ENCODE assay signal across 13 cellular contexts in genomic region chr17:81245024-81245664, GRCh38. TPM values are rescaled to one million over a fixed set of nuclear protein-coding genes. Genes with fewer than 3 reads are reported as not detected.
DNase-seq lines count a peak whose midpoint lies in the region; ATAC-seq, FAIRE-seq and TF ChIP-seq lines count a peak whose summit lies in the region.
"Had no signal": no experiment of that assay in that cellular context is flagged by ENCODE, and none has a peak within 500 bp of the region (broad histone marks: within the 10 kb centered on the region; RNA-seq: fewer than 3 reads in every experiment).

No MANE protein-coding gene starts in this region.

- no TSS peak for BruUV-seq in Panc1 (replicated peaks; lab: Mats Ljungman, UMichigan)

- POLR2A ChIA-PET in Panc1 (lab: Charles Lee): interaction anchor here (0.6 kb wide), 1 partner anchor 50 kb away, joined by 3 read pairs; the partner anchor contains the start of gene SLC38A10

- peaks cover 10% of the 10 kb centered on the region for H3K27me3 Mint-ChIP-seq in glutamatergic neuron (ENCODE audit: unreplicated experiment)
- H3K27me3 Mint-ChIP-seq: T-cell had no signal

- intact Hi-C loops in Panc1 (cut with micrococcal nuclease; ENCODE audit: unreplicated experiment): no loop called here

- peaks cover 34% of the 10 kb centered on the region for H3K4me1 ChIP-seq in Panc1 (ENCODE audit: control insufficient read depth, insufficient read depth, low read length)

- H3K36me3 ChIP-seq in Panc1 (ENCODE audit: control insufficient read depth, insufficient read depth, low read length): no peaks in the 10 kb centered on the region; the same call in 1 of the 2 replicates

- CTCF ChIA-PET in Panc1 (lab: Charles Lee): interaction anchor here (0.6 kb wide), 1 partner anchor 66 kb away, joined by 3 read pairs; no protein-coding TSS in a partner anchor

- peak overlapping the region; percentile 23 for H3K27ac Mint-ChIP-seq in glutamatergic neuron (ENCODE audit: unreplicated experiment)

- FAIRE-seq in GM12892 (lab: Jason Lieb, UNC): peak; percentile 87

- H3K9me3 ChIP-seq in Panc1 (ENCODE audit: control insufficient read depth, insufficient read depth, low read depth, low read length): no peaks in the 10 kb centered on the region
- H3K9me3 ChIP-seq: thyroid gland had no signal

- H3K4me1 Mint-ChIP-seq in glutamatergic neuron (ENCODE audit: low read depth, unreplicated experiment): peaks cover 20% of the 10 kb centered on the region

- H3K27me3 ChIP-seq in Panc1 (ENCODE audit: control insufficient read depth, insufficient read depth, low read length): no peaks in the 10 kb centered on the region
- H3K27me3 ChIP-seq: thyroid gland had no signal

- DNase-seq in ACHN (peak; percentile 65), GM12892 (ENCODE audit: insufficient read length) (peak; percentile 65), Panc1 (ENCODE audit: low read depth, low spot score) (no peak), glutamatergic neuron (peak; percentile 23), HPDE6-E6E7 (ENCODE audit: extremely low spot score) (no peak), DMS53 (lab: John Stamatoyannopoulos, UW) (no peak), GDM1 (lab: John Stamatoyannopoulos, UW) (no peak)
- DNase-seq: activated effector memory CD4-positive, alpha-beta T cell treated with Interleukin-2 at 50 U/mL for 16 hours; Calu3; stimulated activated CD4-positive, alpha-beta T cell treated with anti-CD3 and anti-CD28 coated beads, Interleukin-4, amount 100 ng/mL, for 24 hours; T-cell; thyroid gland had no signal

- H3K4me3 Mint-ChIP-seq in glutamatergic neuron (ENCODE audit: unreplicated experiment): peak overlapping the region; percentile 20
- H3K4me3 Mint-ChIP-seq: T-cell had no signal

- in situ Hi-C loops in ACHN (cut with HindIII; ENCODE audit: low pct_ligation_motif_present, low pct_unique_long_range_greater_than_20kb, low sequenced_read_pairs) (no loop called here), Panc1 (cut with HindIII; ENCODE audit: low pct_unique_long_range_greater_than_20kb, low sequenced_read_pairs) (no loop called here)

- TF ChIP-seq CTCF in Panc1 (IDR thresholded peaks at IDR 0.05) (no peak), glutamatergic neuron (IDR thresholded peaks at IDR 0.05; ENCODE audit: partially characterized antibody, unreplicated experiment) (no peak)

- H3K27ac ChIP-seq in Panc1 (ENCODE audit: low read length): peak overlapping the region; percentile 48; the same call in 1 of the 2 replicates
- H3K27ac ChIP-seq: thyroid gland had no signal

- no peak overlapping the region for H3K4me3 ChIP-seq in Panc1 (ENCODE audit: low read depth in 2 of 2, low read length in 2 of 2)
- H3K4me3 ChIP-seq: thyroid gland had no signal

- H3K9me3 Mint-ChIP-seq in glutamatergic neuron (ENCODE audit: unreplicated experiment): peaks cover 11% of the 10 kb centered on the region
- H3K9me3 Mint-ChIP-seq: T-cell had no signal

- ATAC-seq in Panc1: 0 out of 2 replicates have a peak, but pooled peaks have one; percentile 3
- no peak for ATAC-seq in GM18520 (IDR thresholded peaks at IDR 0.05; ENCODE audit: unreplicated experiment)
- ATAC-seq: T-cell had no signal

- H3K36me3 Mint-ChIP-seq in glutamatergic neuron (ENCODE audit: unreplicated experiment): no peaks in the 10 kb centered on the region
- H3K36me3 Mint-ChIP-seq: T-cell had no signal

- TF ChIP-seq POLR2A in GM12892 (IDR thresholded peaks at IDR 0.05; ENCODE audit: low read depth, low read length): peak; percentile 40

RNA-seq across cellular contexts. Expression of gene NDUFAF8, which starts 6.0 kb away (rescaled TPM):
- 156 TPM for polyA plus RNA-seq in GM12892 (2012; ENCODE audit: missing spikeins)
- 75.8 TPM for total RNA-seq in Panc1 (2021; ENCODE audit: unreplicated experiment)
- 144 TPM for polyA plus RNA-seq in Panc1 (2012; ENCODE audit: insufficient read length)
- total RNA-seq in glutamatergic neuron (ENCODE audit: unreplicated experiment): 31.5 TPM

RNA-seq across cellular contexts. Expression of gene TEPSIN, which starts 6.3 kb away (rescaled TPM):
- polyA plus RNA-seq in GM12892 (2012; ENCODE audit: missing spikeins): 9.7 TPM
- total RNA-seq in Panc1 (2021; ENCODE audit: unreplicated experiment) (44.9 TPM), glutamatergic neuron (ENCODE audit: unreplicated experiment) (85.7 TPM)
- 35.3 TPM for polyA plus RNA-seq in Panc1 (2012; ENCODE audit: insufficient read length)

RNA-seq across cellular contexts. Expression of gene CEP131, which starts 22.4 kb away (rescaled TPM):
- polyA plus RNA-seq in GM12892 (2012; ENCODE audit: missing spikeins): 4.8 TPM
- total RNA-seq in Panc1 (2021; ENCODE audit: unreplicated experiment) (26.0 TPM), glutamatergic neuron (ENCODE audit: unreplicated experiment) (35.1 TPM)
- 32.5 TPM for polyA plus RNA-seq in Panc1 (2012; ENCODE audit: insufficient read length)

RNA-seq across cellular contexts. Expression of gene SLC38A10, which starts 50.0 kb away (rescaled TPM):
- 20.1 TPM for polyA plus RNA-seq in GM12892 (2012; ENCODE audit: missing spikeins)
- total RNA-seq in Panc1 (2021; ENCODE audit: unreplicated experiment) (188 TPM), glutamatergic neuron (ENCODE audit: unreplicated experiment) (92.4 TPM)
- 144 TPM for polyA plus RNA-seq in Panc1 (2012; ENCODE audit: insufficient read length)

Comparison
In these comparisons a context has a peak if more than half of its experiments do, and no peak if none do; other contexts are left out.
1. DNase-seq: peak in ACHN (single experiment), GM12892 (single experiment) and glutamatergic neuron (single experiment); none in Panc1 (single experiment), HPDE6-E6E7 (single experiment), DMS53 (single experiment) and GDM1 (single experiment).